In genomic region chr11:134229131-134229790, GRCh38 we compare ENCODE assay signal across 17 cellular contexts. TPM values are rescaled to one million over a fixed set of nuclear protein-coding genes. Genes with fewer than 3 reads are reported as not detected.
DNase-seq lines count a peak whose midpoint lies in the region; ATAC-seq, FAIRE-seq and TF ChIP-seq lines count a peak whose summit lies in the region.
"Had no signal": no experiment of that assay in that cellular context is flagged by ENCODE, and none has a peak within 500 bp of the region (broad histone marks: within the 10 kb centered on the region; RNA-seq: fewer than 3 reads in every experiment).

No MANE protein-coding gene starts in this region.

- H3K79me2 ChIP-seq in GM12878 (ENCODE audit: control insufficient read depth, insufficient read depth, low read length): peaks cover 4% of the 10 kb centered on the region

- intact Hi-C loops in GM12878 (cut with micrococcal nuclease; ENCODE audit: unreplicated experiment): no loop called here

- H3K27ac Mint-ChIP-seq in CD4-positive, CD25-positive, alpha-beta regulatory T cell: peak overlapping the region in 2 of 3 donors; percentile 67 to 82
- H3K27ac Mint-ChIP-seq: stimulated activated naive B cell treated with anti-CD40 and anti-IgM and Interleukin-4, amounts not matched to agents 10 μg/mL and 1 μg/mL and 100 μg/mL, for 72 hours had no signal

- H3K27me3 Mint-ChIP-seq in CD4-positive, CD25-positive, alpha-beta regulatory T cell: no peaks in the 10 kb centered on the region

- H3K27ac ChIP-seq in CD4-positive, CD25-positive, alpha-beta regulatory T cell (ENCODE audit: insufficient read depth, low read length, poor library complexity, severe bottlenecking): no peak overlapping the region
- H3K27ac ChIP-seq in GM12878 (ENCODE audit: control insufficient read depth, insufficient read depth): no peak overlapping the region
- H3K27ac ChIP-seq in mesodermal cell (ENCODE audit: low read depth, low read length, severe bottlenecking): peak overlapping the region; percentile 12
- H3K27ac ChIP-seq: adrenal gland, colonic mucosa, esophagus squamous epithelium, upper lobe of right lung had no signal

- peaks cover 17% of the 10 kb centered on the region; the same call in 1 of the 2 replicates for H4K20me1 ChIP-seq in GM12878 (ENCODE audit: control insufficient read depth, insufficient read depth)

- H3K9me3 ChIP-seq in CD4-positive, CD25-positive, alpha-beta regulatory T cell (ENCODE audit: control insufficient read depth in 2 of 2, low read length in 2 of 2): no peaks in the 10 kb centered on the region
- no peaks in the 10 kb centered on the region for H3K9me3 ChIP-seq in GM12878 (replicated peaks; ENCODE audit: control insufficient read depth, insufficient read depth, low read length)
- H3K9me3 ChIP-seq in mesodermal cell (ENCODE audit: control insufficient read depth, low read length): no peaks in the 10 kb centered on the region
- H3K9me3 ChIP-seq: adrenal gland, colonic mucosa, esophagus squamous epithelium, upper lobe of right lung had no signal

- no peaks in the 10 kb centered on the region for H3K27me3 ChIP-seq in CD4-positive, CD25-positive, alpha-beta regulatory T cell (ENCODE audit: control insufficient read depth, insufficient read depth, low read length)
- H3K27me3 ChIP-seq in GM12878 (replicated peaks in 1 of 2; ENCODE audit: control insufficient read depth in 2 of 2, insufficient read depth in 2 of 2, low read length in 1 of 2): no peaks in the 10 kb centered on the region
- H3K27me3 ChIP-seq: adrenal gland, colonic mucosa, esophagus squamous epithelium, upper lobe of right lung had no signal

- no peak for TF ChIP-seq RAD21 in GM12878 (IDR thresholded peaks at IDR 0.05; ENCODE audit: insufficient read depth, low read depth, low read length)

- no peak for FAIRE-seq in GM12878 (lab: Jason Lieb, UNC)

- peaks cover 46% of the 10 kb centered on the region for H3K4me1 ChIP-seq in CD4-positive, CD25-positive, alpha-beta regulatory T cell (ENCODE audit: control insufficient read depth, insufficient read depth, low read length, poor library complexity, severe bottlenecking)
- H3K4me1 ChIP-seq in GM12878 (ENCODE audit: control insufficient read depth, insufficient read depth, low read length): peaks cover 28% of the 10 kb centered on the region
- peaks cover 22% of the 10 kb centered on the region for H3K4me1 ChIP-seq in mesodermal cell (ENCODE audit: control insufficient read depth, insufficient read depth, low read length, poor library complexity, severe bottlenecking)

- SMC1A ChIA-PET in GM12878 (lab: Charles Lee; ENCODE audit: uncharacterized antibody, unreplicated experiment): interaction anchor here (0.7 to 1.7 kb wide), 7 partner anchors 10 to 179 kb away, joined by 3 to 8 read pairs (median 5); partner anchors contain the start of gene ACAD8

- RAD21 ChIA-PET in GM12878 (lab: Charles Lee; ENCODE audit: unreplicated experiment): interaction anchor here (1.2 kb wide), 1 partner anchor 24 kb away, joined by 6 read pairs; the partner anchor contains the start of gene ACAD8

- no peak overlapping the region for H3K4me3 ChIP-seq in CD4-positive, CD25-positive, alpha-beta regulatory T cell (ENCODE audit: low read depth, low read length)
- H3K4me3 ChIP-seq in GM12878: no peak overlapping the region
- H3K4me3 ChIP-seq in mesodermal cell (ENCODE audit: extremely low read depth, insufficient read depth, low read length, poor library complexity, severe bottlenecking): no peak overlapping the region
- H3K4me3 ChIP-seq: adrenal gland, colonic mucosa, esophagus squamous epithelium, upper lobe of right lung had no signal

- H3K9ac ChIP-seq in GM12878 (ENCODE audit: control insufficient read depth, insufficient read depth, low read length): no peak overlapping the region

- POLR2A ChIA-PET in GM12878 (lab: Charles Lee): interaction anchor here (0.6 kb wide), 2 partner anchors 33 to 50 kb away, joined by 4 read pairs; no protein-coding TSS in a partner anchor

- in situ Hi-C loops in GM12878 (cut with MboI): no loop called here

- no peaks in the 10 kb centered on the region for H3K9me3 Mint-ChIP-seq in CD4-positive, CD25-positive, alpha-beta regulatory T cell
- H3K9me3 Mint-ChIP-seq: stimulated activated naive B cell treated with anti-CD40 and anti-IgM and Interleukin-4, amounts not matched to agents 10 μg/mL and 1 μg/mL and 100 μg/mL, for 72 hours had no signal

- peak overlapping the region; percentile 17 to 61 (median 36) for H3K4me3 Mint-ChIP-seq in CD4-positive, CD25-positive, alpha-beta regulatory T cell
- H3K4me3 Mint-ChIP-seq: stimulated activated naive B cell treated with anti-CD40 and anti-IgM and Interleukin-4, amounts not matched to agents 10 μg/mL and 1 μg/mL and 100 μg/mL, for 72 hours had no signal

- CTCF ChIA-PET in GM12878 (lab: Yijun Ruan, JAX): interaction anchor here (0.9 to 2.7 kb wide), 7 partner anchors 9 to 24 kb away, joined by 3 to 18 read pairs (median 4); partner anchors contain the start of genes ACAD8 and THYN1

- H3K36me3 ChIP-seq in CD4-positive, CD25-positive, alpha-beta regulatory T cell (ENCODE audit: control insufficient read depth, insufficient read depth, low read length): peaks cover 10% of the 10 kb centered on the region
- H3K36me3 ChIP-seq in GM12878 (ENCODE audit: control insufficient read depth in 2 of 2, insufficient read depth in 2 of 2, low read length in 1 of 2) (no peaks in the 10 kb centered on the region), mesodermal cell (ENCODE audit: control insufficient read depth, insufficient read depth, low read length) (peaks cover 10% of the 10 kb centered on the region)
- H3K36me3 ChIP-seq: adrenal gland, colonic mucosa, upper lobe of right lung had no signal

- 78% methylated on average over 6 of the region's 6 CpGs for WGBS in GM12878 (ENCODE audit: insufficient coverage, insufficient replicate concordance, low lambda C conversion rate, missing lambda C conversion rate)
- 75 to 86% methylated on average over 6 of the region's 6 CpGs for WGBS in mesodermal cell (ENCODE audit: insufficient coverage in 2 of 2), 2 experiments

- no TSS peak for BruUV-seq in GM12878 (replicated peaks; lab: Mats Ljungman, UMichigan)

- peak overlapping the region; percentile 50 for H3K4me2 ChIP-seq in GM12878 (ENCODE audit: control insufficient read depth, insufficient read depth)

- no peak for TF ChIP-seq POLR2A in GM12878 (IDR thresholded peaks at IDR 0.05; ENCODE audit: low read depth, low read length)

- H3K36me3 Mint-ChIP-seq in CD4-positive, CD25-positive, alpha-beta regulatory T cell: peaks cover 12% of the 10 kb centered on the region

- TF ChIP-seq CTCF in GM12878 (IDR thresholded peaks at IDR 0.05 in 2 of 3, conservative IDR thresholded peaks at IDR 0.05 in 1 of 3; ENCODE audit: control insufficient read depth in 2 of 3, extremely low read depth in 1 of 3, insufficient read depth in 1 of 3, low read depth in 3 of 3, low read length in 3 of 3): no peak

- no peak for TF ChIP-seq EP300 in GM12878 (IDR thresholded peaks at IDR 0.05; ENCODE audit: borderline replicate concordance in 1 of 2, control insufficient read depth in 1 of 2, low read depth in 2 of 2, low read length in 2 of 2)

- peaks cover 33 to 73% (median 59%) of the 10 kb centered on the region in 4 donors for H3K4me1 Mint-ChIP-seq in CD4-positive, CD25-positive, alpha-beta regulatory T cell

- no peak overlapping the region for H2AFZ ChIP-seq in GM12878 (ENCODE audit: control insufficient read depth, low read depth, low read length)

- no peak for DNase-seq in CD4-positive, CD25-positive, alpha-beta regulatory T cell
- peak; percentile 49 for DNase-seq in EL
- DNase-seq in GM12878 (ENCODE audit: low read depth, low spot score): no peak
- DNase-seq in GOT3 (lab: John Stamatoyannopoulos, UW): no peak
- no peak for DNase-seq in mucosa of gallbladder (ENCODE audit: low spot score)
- no peak for DNase-seq in NOMO-1 (lab: John Stamatoyannopoulos, UW; ENCODE audit: unreplicated experiment in 2 of 2)
- DNase-seq: adrenal gland; colonic mucosa; esophagus squamous epithelium; NCI-H1417; nucleus accumbens; stimulated activated CD4-positive, alpha-beta T cell treated with anti-CD3 and anti-CD28 coated beads, Interleukin-4, amount 100 ng/mL, for 4 hours; upper lobe of right lung had no signal

- no peak for ATAC-seq in CD4-positive, CD25-positive, alpha-beta regulatory T cell (ENCODE audit: low read depth in 2 of 2)
- no peak for ATAC-seq in GM12878
- ATAC-seq in HG03432 (IDR thresholded peaks at IDR 0.05; ENCODE audit: unreplicated experiment): no peak
- ATAC-seq: upper lobe of right lung had no signal

RNA-seq across cellular contexts. Expression of gene VPS26B, which starts 4.8 kb away (rescaled TPM):
- total RNA-seq in CD4-positive, CD25-positive, alpha-beta regulatory T cell: 65.1 TPM
- polyA plus RNA-seq in CD4-positive, CD25-positive, alpha-beta regulatory T cell: 10 to 100 TPM; 43.9 to 61.7 (median 54.3) TPM
- 33.4 and 35.0 TPM in 2 replicates for total RNA-seq in GM12878 (2013; cell fraction: nucleolus; rRNA removed)
- total RNA-seq in GM12878 (2014; rRNA removed): 13.6 and 15.9 TPM in 2 replicates
- 10.0 and 10.1 TPM in 2 replicates for total RNA-seq in GM12878 (2014; rRNA removed; fragmentation: Illumina TruSeq; extraction: Trizol)
- total RNA-seq in GM12878 (2021): 16.6 and 20.6 TPM in 2 replicates
- polyA plus RNA-seq in GM12878 (2011; ENCODE audit: low read depth): 9.5 TPM
- polyA plus RNA-seq in GM12878 (2011; rRNA removed): 25.1 and 26.9 TPM in 2 replicates
- 21.9 and 24.3 TPM in 2 replicates for polyA plus RNA-seq in GM12878 (2011; cell fraction: cytosol; rRNA removed)
- polyA plus RNA-seq in GM12878 (2011; cell fraction: nucleus; rRNA removed): 55.0 and 56.1 TPM in 2 replicates
- 16.3 and 18.2 TPM in 2 replicates for polyA plus RNA-seq in GM12878 (2012)
- polyA plus RNA-seq in GM12878 (2014; fragmentation: Illumina TruSeq; extraction: Trizol): 15.7 and 16.4 TPM in 2 replicates
- 1 to 10 TPM; 1.6 to 2.7 TPM for polyA plus RNA-seq in GM12878 (2014; fragmentation: Nextera tagmentation; extraction: Ambion mirVana)
- 13.0 and 16.1 TPM in 2 replicates for polyA plus RNA-seq in GM12878 (2014; rRNA removed)
- 10 to 100 TPM in 1 of 2 experiments, 1 to 10 TPM in 1; 3.1 to 14.9 TPM for polyA plus RNA-seq in GM12878 (2016; fragmentation: Nextera tagmentation; extraction: Ambion mirVana)
- polyA minus RNA-seq in GM12878 (2011; rRNA and poly(A)+ RNA removed): 29.5 and 32.8 TPM in 2 replicates
- polyA minus RNA-seq in GM12878 (2011; cell fraction: cytosol; rRNA and poly(A)+ RNA removed): 9.3 and 9.9 TPM in 2 replicates
- polyA minus RNA-seq in GM12878 (2011; cell fraction: nucleus; rRNA and poly(A)+ RNA removed): 17.3 and 25.4 TPM in 2 replicates
- polyA plus RNA-seq in mesodermal cell (2013, experiment 1 of 2): 46.0 TPM
- 40.2 TPM for polyA plus RNA-seq in mesodermal cell (2013, experiment 2 of 2)
- 54.8 TPM for total RNA-seq in mucosa of gallbladder

RNA-seq across cellular contexts. Expression of gene NCAPD3, which starts 5.5 kb away (rescaled TPM):
- total RNA-seq in CD4-positive, CD25-positive, alpha-beta regulatory T cell: 38.2 TPM
- 10 to 100 TPM; 12.9 to 19.3 (median 14.6) TPM for polyA plus RNA-seq in CD4-positive, CD25-positive, alpha-beta regulatory T cell
- total RNA-seq in GM12878 (2013; cell fraction: nucleolus; rRNA removed): 128 and 132 TPM in 2 replicates
- 38.2 and 44.6 TPM in 2 replicates for total RNA-seq in GM12878 (2014; rRNA removed)
- 45.9 and 47.1 TPM in 2 replicates for total RNA-seq in GM12878 (2014; rRNA removed; fragmentation: Illumina TruSeq; extraction: Trizol)
- 54.6 and 56.6 TPM in 2 replicates for total RNA-seq in GM12878 (2021)
- 17.0 TPM for polyA plus RNA-seq in GM12878 (2011; ENCODE audit: low read depth)
- 49.3 and 58.2 TPM in 2 replicates for polyA plus RNA-seq in GM12878 (2011; rRNA removed)
- polyA plus RNA-seq in GM12878 (2011; cell fraction: cytosol; rRNA removed): 47.3 and 55.5 TPM in 2 replicates
- 146 and 171 TPM in 2 replicates for polyA plus RNA-seq in GM12878 (2011; cell fraction: nucleus; rRNA removed)
- 22.8 and 31.9 TPM in 2 replicates for polyA plus RNA-seq in GM12878 (2012)
- 47.9 and 52.5 TPM in 2 replicates for polyA plus RNA-seq in GM12878 (2014; fragmentation: Illumina TruSeq; extraction: Trizol)
- polyA plus RNA-seq in GM12878 (2014; fragmentation: Nextera tagmentation; extraction: Ambion mirVana): 10 to 100 TPM; 14.9 to 17.5 TPM
- polyA plus RNA-seq in GM12878 (2014; rRNA removed): 45.2 and 51.8 TPM in 2 replicates
- 10 to 100 TPM; 48.4 to 51.0 TPM for polyA plus RNA-seq in GM12878 (2016; fragmentation: Nextera tagmentation; extraction: Ambion mirVana)
- polyA minus RNA-seq in GM12878 (2011; rRNA and poly(A)+ RNA removed): 72.6 and 80.8 TPM in 2 replicates
- 29.9 and 37.0 TPM in 2 replicates for polyA minus RNA-seq in GM12878 (2011; cell fraction: cytosol; rRNA and poly(A)+ RNA removed)
- 64.7 and 112 TPM in 2 replicates for polyA minus RNA-seq in GM12878 (2011; cell fraction: nucleus; rRNA and poly(A)+ RNA removed)
- polyA plus RNA-seq in mesodermal cell (2013, experiment 1 of 2): 33.5 TPM
- 26.8 TPM for polyA plus RNA-seq in mesodermal cell (2013, experiment 2 of 2)
- 14.7 TPM for total RNA-seq in mucosa of gallbladder

RNA-seq across cellular contexts. Expression of gene THYN1, which starts 23.9 kb away (rescaled TPM):
- 35.2 TPM for total RNA-seq in CD4-positive, CD25-positive, alpha-beta regulatory T cell
- 100 to 1,000 TPM; 138 to 148 (median 144) TPM for polyA plus RNA-seq in CD4-positive, CD25-positive, alpha-beta regulatory T cell
- 32.7 and 34.9 TPM in 2 replicates for total RNA-seq in GM12878 (2013; cell fraction: nucleolus; rRNA removed)
- total RNA-seq in GM12878 (2014; rRNA removed) (64.9 and 70.7 TPM in 2 replicates), GM12878 (2014; rRNA removed; fragmentation: Illumina TruSeq; extraction: Trizol) (86.9 and 92.4 TPM in 2 replicates), GM12878 (2021) (45.7 and 45.9 TPM in 2 replicates), mucosa of gallbladder (39.4 TPM)
- polyA plus RNA-seq in GM12878 (2011; ENCODE audit: low read depth): 56.7 TPM
- polyA plus RNA-seq in GM12878 (2011; rRNA removed) (70.9 and 73.8 TPM in 2 replicates), GM12878 (2014; fragmentation: Illumina TruSeq; extraction: Trizol) (100 and 112 TPM in 2 replicates), GM12878 (2014; fragmentation: Nextera tagmentation; extraction: Ambion mirVana) (100 to 1,000 TPM; 212 to 221 TPM), GM12878 (2014; rRNA removed) (61.2 and 67.0 TPM in 2 replicates), GM12878 (2016; fragmentation: Nextera tagmentation; extraction: Ambion mirVana) (100 to 1,000 TPM; 127 to 132 TPM)
- polyA plus RNA-seq in GM12878 (2011; cell fraction: cytosol; rRNA removed): 55.6 and 56.6 TPM in 2 replicates
- polyA plus RNA-seq in GM12878 (2011; cell fraction: nucleus; rRNA removed): 57.5 and 74.9 TPM in 2 replicates
- polyA plus RNA-seq in GM12878 (2012): 47.8 and 49.2 TPM in 2 replicates
- polyA minus RNA-seq in GM12878 (2011; rRNA and poly(A)+ RNA removed): 48.3 and 50.3 TPM in 2 replicates
- 13.5 and 25.5 TPM in 2 replicates for polyA minus RNA-seq in GM12878 (2011; cell fraction: cytosol; rRNA and poly(A)+ RNA removed)
- 16.1 and 17.3 TPM in 2 replicates for polyA minus RNA-seq in GM12878 (2011; cell fraction: nucleus; rRNA and poly(A)+ RNA removed)
- polyA plus RNA-seq in mesodermal cell (2013, experiment 1 of 2): 74.9 TPM
- 71.5 TPM for polyA plus RNA-seq in mesodermal cell (2013, experiment 2 of 2)

RNA-seq across cellular contexts. Expression of gene ACAD8, which starts 24.1 kb away (rescaled TPM):
- 28.7 TPM for total RNA-seq in CD4-positive, CD25-positive, alpha-beta regulatory T cell
- 10 to 100 TPM; 18.6 to 22.6 (median 19.9) TPM for polyA plus RNA-seq in CD4-positive, CD25-positive, alpha-beta regulatory T cell
- 44.7 and 48.6 TPM in 2 replicates for total RNA-seq in GM12878 (2013; cell fraction: nucleolus; rRNA removed)
- total RNA-seq in GM12878 (2014; rRNA removed) (22.7 and 23.4 TPM in 2 replicates), GM12878 (2014; rRNA removed; fragmentation: Illumina TruSeq; extraction: Trizol) (15.7 and 17.2 TPM in 2 replicates), GM12878 (2021) (19.5 and 19.9 TPM in 2 replicates), mucosa of gallbladder (29.7 TPM)
- 10.6 TPM for polyA plus RNA-seq in GM12878 (2011; ENCODE audit: low read depth)
- polyA plus RNA-seq in GM12878 (2011; rRNA removed) (22.0 and 24.7 TPM in 2 replicates), GM12878 (2014; fragmentation: Illumina TruSeq; extraction: Trizol) (20.9 and 25.0 TPM in 2 replicates), GM12878 (2014; fragmentation: Nextera tagmentation; extraction: Ambion mirVana) (10 to 100 TPM in 1 of 2 experiments, 1 to 10 TPM in 1; 9.9 to 12.8 TPM), GM12878 (2014; rRNA removed) (25.3 and 28.8 TPM in 2 replicates), GM12878 (2016; fragmentation: Nextera tagmentation; extraction: Ambion mirVana) (10 to 100 TPM; 31.3 to 34.8 TPM)
- polyA plus RNA-seq in GM12878 (2011; cell fraction: cytosol; rRNA removed): 20.2 and 22.7 TPM in 2 replicates
- 92.8 and 96.6 TPM in 2 replicates for polyA plus RNA-seq in GM12878 (2011; cell fraction: nucleus; rRNA removed)
- 13.2 and 15.5 TPM in 2 replicates for polyA plus RNA-seq in GM12878 (2012)
- polyA minus RNA-seq in GM12878 (2011; rRNA and poly(A)+ RNA removed): 12.7 and 16.2 TPM in 2 replicates
- polyA minus RNA-seq in GM12878 (2011; cell fraction: cytosol; rRNA and poly(A)+ RNA removed): 4.1 and 4.9 TPM in 2 replicates
- 20.9 and 26.7 TPM in 2 replicates for polyA minus RNA-seq in GM12878 (2011; cell fraction: nucleus; rRNA and poly(A)+ RNA removed)
- polyA plus RNA-seq in mesodermal cell (2013, experiment 1 of 2): 20.6 TPM
- 16.9 TPM for polyA plus RNA-seq in mesodermal cell (2013, experiment 2 of 2)

RNA-seq across cellular contexts. Expression of gene GLB1L3, which starts 46.9 kb away (rescaled TPM):
- total RNA-seq in CD4-positive, CD25-positive, alpha-beta regulatory T cell: 2.0 TPM
- 1 to 10 TPM; 2.1 to 3.0 (median 2.3) TPM for polyA plus RNA-seq in CD4-positive, CD25-positive, alpha-beta regulatory T cell
- total RNA-seq in GM12878 (2013; cell fraction: nucleolus; rRNA removed): 0.12 and 0.17 TPM in 2 replicates
- 0.90 and 1.3 TPM in 2 replicates for total RNA-seq in GM12878 (2014; rRNA removed)
- total RNA-seq in GM12878 (2014; rRNA removed; fragmentation: Illumina TruSeq; extraction: Trizol): 0.94 and 1.1 TPM in 2 replicates
- 1.3 and 1.9 TPM in 2 replicates for total RNA-seq in GM12878 (2021)
- 0.47 TPM for polyA plus RNA-seq in GM12878 (2011; ENCODE audit: low read depth)
- polyA plus RNA-seq in GM12878 (2011; rRNA removed): not detected in 2 replicates
- polyA plus RNA-seq in GM12878 (2011; cell fraction: cytosol; rRNA removed): not detected in 2 replicates
- polyA plus RNA-seq in GM12878 (2011; cell fraction: nucleus; rRNA removed): not detected in 2 replicates
- polyA plus RNA-seq in GM12878 (2012): 0.21 and 0.35 TPM in 2 replicates
- polyA plus RNA-seq in GM12878 (2014; fragmentation: Illumina TruSeq; extraction: Trizol): 0.90 and 1.9 TPM in 2 replicates
- polyA plus RNA-seq in GM12878 (2014; fragmentation: Nextera tagmentation; extraction: Ambion mirVana): under 1 TPM; 0.53 to 0.63 TPM
- 1.9 and 2.0 TPM in 2 replicates for polyA plus RNA-seq in GM12878 (2014; rRNA removed)
- polyA plus RNA-seq in GM12878 (2016; fragmentation: Nextera tagmentation; extraction: Ambion mirVana): 1 to 10 TPM; 2.5 to 2.9 TPM
- polyA minus RNA-seq in GM12878 (2011; rRNA and poly(A)+ RNA removed): not detected in 2 replicates
- polyA minus RNA-seq in GM12878 (2011; cell fraction: cytosol; rRNA and poly(A)+ RNA removed): not detected in 2 replicates
- polyA minus RNA-seq in GM12878 (2011; cell fraction: nucleus; rRNA and poly(A)+ RNA removed): not detected in 2 replicates
- 0.18 TPM for polyA plus RNA-seq in mesodermal cell (2013, experiment 1 of 2)
- 0.15 TPM for polyA plus RNA-seq in mesodermal cell (2013, experiment 2 of 2)
- total RNA-seq in mucosa of gallbladder: not detected
- polyA plus RNA-seq: liver had no signal
